In the genomic region with DNA sequence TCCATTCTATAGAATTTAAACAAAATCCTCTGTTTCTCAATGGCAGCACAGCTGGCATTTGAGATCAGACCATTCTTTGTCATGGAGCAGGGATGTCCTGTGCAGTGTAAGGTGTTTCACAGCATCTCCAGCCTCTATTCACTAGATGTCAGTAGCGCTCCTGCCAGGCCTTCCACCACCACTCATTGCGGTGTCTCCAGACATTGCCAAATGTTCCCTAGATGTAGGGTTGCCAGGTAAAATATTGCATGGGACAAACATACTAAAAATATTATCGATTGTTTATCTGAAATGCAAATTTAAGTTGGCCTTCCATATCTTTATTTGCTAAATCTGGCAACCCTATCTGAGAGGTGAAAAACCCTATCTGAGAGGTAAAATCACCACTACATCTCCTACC, we compare ENCODE assay signal across 13 cellular contexts. TPM values are rescaled to one million over a fixed set of nuclear protein-coding genes. Genes with fewer than 3 reads are reported as not detected.
DNase-seq lines count a peak whose midpoint lies in the region; ATAC-seq, FAIRE-seq and TF ChIP-seq lines count a peak whose summit lies in the region.
"Had no signal": no experiment of that assay in that cellular context is flagged by ENCODE, and none has a peak within 500 bp of the region (broad histone marks: within the 10 kb centered on the region; RNA-seq: fewer than 3 reads in every experiment).

No MANE protein-coding gene starts in this region.

- no peak overlapping the region for H3K4me3 ChIP-seq in left ventricle myocardium inferior

- TF ChIP-seq CTCF in left ventricle myocardium inferior (IDR thresholded peaks at IDR 0.05; ENCODE audit: borderline replicate concordance), result peak; percentile 12

- ATAC-seq in Right ventricle myocardium inferior, result no peak
- ATAC-seq in esophagus mucosa, result peak; percentile 70
- ATAC-seq in HG03095 (IDR thresholded peaks at IDR 0.05; ENCODE audit: unreplicated experiment), result no peak
- ATAC-seq in stimulated activated naive CD8-positive, alpha-beta T cell treated with anti-CD3 and anti-CD28 coated beads, Interleukin-15, Interleukin-2, amounts not matched to agents 100 U/mL and 50 U/mL, for 24 hours, result no peak
- ATAC-seq in HG03196 (IDR thresholded peaks at IDR 0.05; ENCODE audit: unreplicated experiment), result no peak
- ATAC-seq: activated naive CD4-positive, alpha-beta T cell treated with anti-CD3 and anti-CD28 coated beads, Interleukin-2, amount 50 U/mL, for 72 hours; sciatic nerve had no signal

- H3K36me3 ChIP-seq in left ventricle myocardium inferior, result no peaks in the 10 kb centered on the region

- no peak for DNase-seq in left ventricle myocardium inferior
- no peak for DNase-seq in Right ventricle myocardium inferior (ENCODE audit: missing footprints)
- peak; percentile 38 for DNase-seq in NCI-H226
- no peak for DNase-seq in stimulated activated naive CD8-positive, alpha-beta T cell treated with anti-CD3 and anti-CD28 coated beads, Interleukin-15, Interleukin-2, amounts not matched to agents 100 U/mL and 50 U/mL, for 24 hours
- DNase-seq in frontal cortex (ENCODE audit: low spot score in 2 of 2), result no peak
- DNase-seq: CD4-positive, alpha-beta T cell; NCI-H774 had no signal

- peaks cover 12% of the 10 kb centered on the region for H3K4me1 ChIP-seq in left ventricle myocardium inferior

- H3K9me3 ChIP-seq in left ventricle myocardium inferior (replicated peaks), result peaks cover 10% of the 10 kb centered on the region

- intact Hi-C loops in left ventricle myocardium inferior (cut with micrococcal nuclease) (no loop called here), Right ventricle myocardium inferior (cut with DNase I) (no loop called here)

- peaks cover 50% of the 10 kb centered on the region for H3K27me3 ChIP-seq in left ventricle myocardium inferior (ENCODE audit: low read depth)

- FAIRE-seq in frontal cortex (lab: Jason Lieb, UNC), result no peak

- H3K27ac ChIP-seq in left ventricle myocardium inferior (replicated peaks), result no peak overlapping the region

RNA-seq across cellular contexts. Expression of gene ITLN2, which starts 11.7 kb away (rescaled TPM):
- 0.19 TPM for total RNA-seq in left ventricle myocardium inferior
- not detected for total RNA-seq in Right ventricle myocardium inferior
- total RNA-seq in esophagus mucosa, result 0.16 TPM
- not detected for total RNA-seq in frontal cortex
- total RNA-seq: activated naive CD4-positive, alpha-beta T cell treated with anti-CD3 and anti-CD28 coated beads, Interleukin-2, amount 50 U/mL, for 72 hours; CD4-positive, alpha-beta T cell; sciatic nerve had no signal

RNA-seq across cellular contexts. Expression of gene ITLN1, which starts 57.9 kb away (rescaled TPM):
- total RNA-seq in left ventricle myocardium inferior, result 1.0 TPM
- total RNA-seq in Right ventricle myocardium inferior, result 9.2 TPM
- not detected for total RNA-seq in esophagus mucosa
- total RNA-seq in frontal cortex, result not detected
- total RNA-seq: activated naive CD4-positive, alpha-beta T cell treated with anti-CD3 and anti-CD28 coated beads, Interleukin-2, amount 50 U/mL, for 72 hours; CD4-positive, alpha-beta T cell; lower leg skin had no signal
